ENCODE assay signal across 9 cellular contexts in genomic region chr2:169365093-169365483, GRCh38. TPM values are rescaled to one million over a fixed set of nuclear protein-coding genes. Genes with fewer than 3 reads are reported as not detected.
DNase-seq lines count a peak whose midpoint lies in the region; ATAC-seq, FAIRE-seq and TF ChIP-seq lines count a peak whose summit lies in the region.
"Had no signal": no experiment of that assay in that cellular context is flagged by ENCODE, and none has a peak within 500 bp of the region (broad histone marks: within the 10 kb centered on the region; RNA-seq: fewer than 3 reads in every experiment).

No MANE protein-coding gene starts in this region.

- no peak overlapping the region for H2AFZ ChIP-seq in fibroblast of lung (ENCODE audit: low read length)

- no peak for TF ChIP-seq CTCF in fibroblast of lung (conservative IDR thresholded peaks at IDR 0.05 in 1 of 2, IDR thresholded peaks at IDR 0.05 in 1 of 2; ENCODE audit: low read depth in 1 of 2, low read length in 2 of 2)
- TF ChIP-seq CTCF in gastroesophageal sphincter (IDR thresholded peaks at IDR 0.05) = no peak

- peak overlapping the region; percentile 79 for H3K4me2 ChIP-seq in fibroblast of lung (ENCODE audit: extremely low read depth, insufficient read depth, low read length)

- no peaks in the 10 kb centered on the region for H3K9me3 ChIP-seq in fibroblast of lung (ENCODE audit: control insufficient read depth, insufficient read depth, low read depth, low read length)
- no peaks in the 10 kb centered on the region for H3K9me3 ChIP-seq in stomach smooth muscle (ENCODE audit: control insufficient read depth in 2 of 2, low read length in 2 of 2)
- H3K9me3 ChIP-seq in gastroesophageal sphincter = peaks cover 0 to 5% (median 0%) of the 10 kb centered on the region in 3 donors

- H3K27ac ChIP-seq in fibroblast of lung (ENCODE audit: insufficient read depth, low read length) = no peak overlapping the region
- H3K27ac ChIP-seq in stomach smooth muscle (ENCODE audit: low read length) = no peak overlapping the region
- H3K27ac ChIP-seq in gastroesophageal sphincter = no peak overlapping the region

- ATAC-seq in HG02870 (IDR thresholded peaks at IDR 0.05; ENCODE audit: unreplicated experiment) (no peak), gastroesophageal sphincter (no peak)

- H3K79me2 ChIP-seq in fibroblast of lung (ENCODE audit: control insufficient read depth, insufficient read depth, low read length) = no peaks in the 10 kb centered on the region

- peaks cover 48% of the 10 kb centered on the region for H3K27me3 ChIP-seq in H7 (ENCODE audit: control insufficient read depth, insufficient read depth, low read length)
- peaks cover 37% of the 10 kb centered on the region for H3K27me3 ChIP-seq in fibroblast of lung (ENCODE audit: control insufficient read depth, insufficient read depth, low read length)
- H3K27me3 ChIP-seq in stomach smooth muscle (ENCODE audit: control insufficient read depth in 1 of 2, insufficient read depth in 2 of 2, low read length in 2 of 2) = peaks cover 28 to 44% of the 10 kb centered on the region in 2 donors
- peaks cover 37% of the 10 kb centered on the region for H3K27me3 ChIP-seq in gastroesophageal sphincter

- peaks cover 9% of the 10 kb centered on the region for H3K4me1 ChIP-seq in fibroblast of lung (ENCODE audit: control insufficient read depth, extremely low read depth, insufficient read depth, low read length)
- H3K4me1 ChIP-seq in stomach smooth muscle (ENCODE audit: control insufficient read depth, insufficient read depth, low read length) = peaks cover 35% of the 10 kb centered on the region
- peaks cover 5 to 46% (median 31%) of the 10 kb centered on the region in 3 donors for H3K4me1 ChIP-seq in gastroesophageal sphincter

- no peak for TF ChIP-seq POLR2A in gastroesophageal sphincter (IDR thresholded peaks at IDR 0.05)

- no peak for TF ChIP-seq EP300 in gastroesophageal sphincter (IDR thresholded peaks at IDR 0.05)

- H3K9ac ChIP-seq in fibroblast of lung (ENCODE audit: insufficient read depth, low read length) (no peak overlapping the region), stomach smooth muscle (ENCODE audit: low read length in 2 of 2) (no peak overlapping the region)

- no peaks in the 10 kb centered on the region for H4K20me1 ChIP-seq in fibroblast of lung (ENCODE audit: control insufficient read depth, extremely low read depth, insufficient read depth, low read length)

- H3K36me3 ChIP-seq in H7 (replicated peaks; ENCODE audit: control insufficient read depth, insufficient read depth, low read length) (no peaks in the 10 kb centered on the region), fibroblast of lung (ENCODE audit: control insufficient read depth, insufficient read depth, low read length) (no peaks in the 10 kb centered on the region), stomach smooth muscle (ENCODE audit: control insufficient read depth in 2 of 2, insufficient read depth in 2 of 2, low read length in 2 of 2) (no peaks in the 10 kb centered on the region), gastroesophageal sphincter (no peaks in the 10 kb centered on the region)

- peak; percentile 76 for FAIRE-seq in GM18507 (lab: Jason Lieb, UNC)
- FAIRE-seq: TTC549 had no signal

- peak overlapping the region; percentile 60 for H3K4me3 ChIP-seq in H7 (ENCODE audit: insufficient read depth, low read depth, low read length)
- H3K4me3 ChIP-seq in fibroblast of lung (replicated peaks in 1 of 4; ENCODE audit: control extremely low read depth in 1 of 4, insufficient read depth in 1 of 4, low read depth in 3 of 4, low read length in 4 of 4) = peak overlapping the region in 1 of 4 experiments; percentile 58
- peak overlapping the region; percentile 77 to 78 for H3K4me3 ChIP-seq in stomach smooth muscle (ENCODE audit: low read length in 2 of 2)
- H3K4me3 ChIP-seq in gastroesophageal sphincter = peak overlapping the region in 1 of 2 donors; percentile 58

- no peak for DNase-seq in GM18507 (ENCODE audit: extremely low spot score, insufficient read length, low read depth)
- DNase-seq in H7 = peak; percentile 9
- peak; percentile 39 for DNase-seq in NCI-H69 (lab: John Stamatoyannopoulos, UW)
- no peak for DNase-seq in fibroblast of lung (ENCODE audit: low read depth in 2 of 2)
- DNase-seq in cortex of kidney (lab: John Stamatoyannopoulos, UW) = no peak

- WGBS in gastroesophageal sphincter (ENCODE audit: low coverage in 1 of 2), 2 donors = 25 to 27% methylated on average over 1 of the region's 1 CpG

RNA-seq across cellular contexts. Expression of gene LRP2, which starts 2.8 kb away (rescaled TPM):
- 1.1 and 1.3 TPM in 2 replicates for total RNA-seq in H7 (2014; rRNA removed; shearing (Covaris generic))
- total RNA-seq in fibroblast of lung (under 0.01 TPM in 2 replicates), gastroesophageal sphincter (not detected)
- polyA plus RNA-seq in fibroblast of lung = not detected in 2 replicates
- polyA plus RNA-seq in fibroblast of lung (2012) = not detected in 2 replicates
- polyA minus RNA-seq in fibroblast of lung (ENCODE audit: low replicate concordance) = not detected in 2 replicates

Comparison
In these comparisons a context has a peak if more than half of its experiments do, and no peak if none do; other contexts are left out.
1. DNase-seq: peak in H7 (single experiment) and NCI-H69 (single experiment); none in GM18507 (single experiment), fibroblast of lung (0 of 2) and cortex of kidney (single experiment).